15 cellular contexts compared by ENCODE assay signal in genomic region chr22:46607483-46608114, GRCh38. TPM values are rescaled to one million over a fixed set of nuclear protein-coding genes. Genes with fewer than 3 reads are reported as not detected.
DNase-seq lines count a peak whose midpoint lies in the region; ATAC-seq and TF ChIP-seq lines count a peak whose summit lies in the region.
"Had no signal": no experiment of that assay in that cellular context is flagged by ENCODE, and none has a peak within 500 bp of the region (broad histone marks: within the 10 kb centered on the region; RNA-seq: fewer than 3 reads in every experiment).

No MANE protein-coding gene starts in this region.

- H3K4me1 ChIP-seq in mucosa of descending colon (ENCODE audit: low read depth) (peaks cover 32% of the 10 kb centered on the region), vagina (peaks cover 15% of the 10 kb centered on the region)

- H3K36me3 ChIP-seq in mucosa of descending colon (ENCODE audit: low read depth) (no peaks in the 10 kb centered on the region), vagina (no peaks in the 10 kb centered on the region)

- intact Hi-C loops in mucosa of descending colon (cut with DNase I, micrococcal nuclease) (no loop called here), vagina (cut with DNase I) (no loop called here)

- no peak overlapping the region for H3K4me3 ChIP-seq in HL-60 (replicated peaks; ENCODE audit: insufficient read depth, low read length)
- H3K4me3 ChIP-seq in epithelial cell of esophagus (ENCODE audit: low read length): no peak overlapping the region
- no peak overlapping the region for H3K4me3 ChIP-seq in mucosa of descending colon
- H3K4me3 ChIP-seq in vagina: no peak overlapping the region

- no peaks in the 10 kb centered on the region for H3K27me3 ChIP-seq in HL-60 (ENCODE audit: insufficient read depth, poor library complexity, severe bottlenecking)
- H3K27me3 ChIP-seq in vagina: no peaks in the 10 kb centered on the region

- H3K9me3 ChIP-seq in mucosa of descending colon (no peaks in the 10 kb centered on the region), vagina (no peaks in the 10 kb centered on the region)

- no peak for TF ChIP-seq POLR2A in vagina (IDR thresholded peaks at IDR 0.05)

- no peak for DNase-seq in HL-60 (ENCODE audit: low read depth in 1 of 2, low spot score in 1 of 2)
- peak; percentile 51 for DNase-seq in epithelial cell of esophagus (ENCODE audit: low read depth)
- peak in 2 of 3 donors; percentile 41 to 45 for DNase-seq in mucosa of descending colon
- DNase-seq in GM13977 (ENCODE audit: low spot score): no peak
- no peak for DNase-seq in germinal center (ENCODE audit: low spot score)
- no peak for DNase-seq in vagina (ENCODE audit: extremely low spot score in 2 of 2)
- no peak for DNase-seq in UCSD-AML1 (lab: John Stamatoyannopoulos, UW; ENCODE audit: unreplicated experiment)
- DNase-seq: DMS 273 treated with DMSO at 0.1 percent for 48 hours, EL, H7, Karpas-422, NCI-H187 treated with DMSO at 0.1 percent for 48 hours, NCI-H2171, NCI-H524 had no signal

- ATAC-seq in mucosa of descending colon: no peak

- H3K27ac ChIP-seq in C4-2B (peak overlapping the region; percentile 49), HL-60 (replicated peaks) (peak overlapping the region; percentile 32; the same call in 1 of the 2 replicates), vagina (no peak overlapping the region)

- in situ Hi-C loops in GM13977 (cut with MboI; ENCODE audit: low pct_unique_long_range_greater_than_20kb, low sequenced_read_pairs, unreplicated experiment): no loop called here

- no peak for TF ChIP-seq CTCF in C4-2B (conservative IDR thresholded peaks at IDR 0.05)
- TF ChIP-seq CTCF in HL-60 (IDR thresholded peaks at IDR 0.05; ENCODE audit: insufficient read depth, low read length): no peak
- TF ChIP-seq CTCF in epithelial cell of esophagus (IDR thresholded peaks at IDR 0.05; ENCODE audit: insufficient read depth, low read depth, low read length, missing control alignments): no peak
- TF ChIP-seq CTCF in mucosa of descending colon (IDR thresholded peaks at IDR 0.05): no peak
- no peak for TF ChIP-seq CTCF in GM13977 (IDR thresholded peaks at IDR 0.05; ENCODE audit: extremely low read depth, insufficient read depth, missing control alignments)
- no peak for TF ChIP-seq CTCF in vagina (IDR thresholded peaks at IDR 0.05)

RNA-seq across cellular contexts. Expression of gene GRAMD4, which starts 12.6 kb away (rescaled TPM):
- total RNA-seq in mucosa of descending colon (100 to 1,000 TPM; 114 to 203 (median 197) TPM), vagina (28.7 TPM)

Comparison
In these comparisons a context has a peak if more than half of its experiments do, and no peak if none do; other contexts are left out.
1. DNase-seq: peak in epithelial cell of esophagus (single experiment) and mucosa of descending colon (2 of 3); none in HL-60 (0 of 2), GM13977 (single experiment), germinal center (single experiment), vagina (0 of 2) and UCSD-AML1 (single experiment).